Comparison of ENCODE assay signal across 16 cellular contexts in the genomic region with DNA sequence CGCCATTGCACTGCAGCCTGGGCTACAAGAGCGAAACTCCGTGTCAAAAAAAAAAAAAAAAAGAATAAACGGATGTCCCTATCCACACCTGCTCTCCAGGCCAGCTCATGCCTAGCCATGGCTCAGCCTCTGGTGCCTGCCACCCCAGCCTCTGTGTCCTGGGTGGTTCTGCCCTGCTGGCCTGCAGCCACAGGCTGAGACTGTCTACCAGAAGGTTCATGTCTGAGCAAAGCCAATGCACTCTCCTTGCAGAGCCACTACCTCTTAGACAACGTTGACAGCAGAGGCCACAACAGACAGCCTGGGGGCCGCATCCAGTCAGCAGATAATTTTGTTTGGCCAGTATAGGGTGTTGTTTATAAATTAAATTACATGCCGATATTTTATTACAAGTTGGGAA.
DNase-seq lines count a peak whose midpoint lies in the region; ATAC-seq and TF ChIP-seq lines count a peak whose summit lies in the region.
"Had no signal": no experiment of that assay in that cellular context is flagged by ENCODE, and none has a peak within 500 bp of the region (broad histone marks: within the 10 kb centered on the region; RNA-seq: fewer than 3 reads in every experiment).

No MANE protein-coding gene starts in this region.

- no peaks in the 10 kb centered on the region for H3K4me1 Mint-ChIP-seq in activated CD8-positive, alpha-beta T cell treated with anti-CD3 and anti-CD28 coated beads, Interleukin-2, amount 10 ng/mL, durations not matched to agents 7 days and 5 days (ENCODE audit: low read depth)
- H3K4me1 Mint-ChIP-seq in activated CD8-positive, alpha-beta T cell treated with anti-CD3 and anti-CD28 coated beads for 36 hours (ENCODE audit: low read depth) = no peaks in the 10 kb centered on the region
- H3K4me1 Mint-ChIP-seq in osteocyte (ENCODE audit: unreplicated experiment) = peaks cover 38% of the 10 kb centered on the region
- no peaks in the 10 kb centered on the region for H3K4me1 Mint-ChIP-seq in activated T-cell treated with anti-CD3 and anti-CD28 coated beads, Interleukin-2, amount 50 U/mL, for 4 hours (ENCODE audit: low read depth)
- no peaks in the 10 kb centered on the region for H3K4me1 Mint-ChIP-seq in natural killer cell treated with Interleukin-12 subunit alpha and Interleukin-12 subunit beta and Interleukin-15 and Interleukin-18, amount 100 ng/mL, for 72 hours (ENCODE audit: low read depth in 2 of 2)
- H3K4me1 Mint-ChIP-seq: B cell; CD4-positive, CD25-positive, alpha-beta regulatory T cell had no signal

- intact Hi-C loops in activated CD8-positive, alpha-beta T cell treated with anti-CD3 and anti-CD28 coated beads for 36 hours (cut with micrococcal nuclease) = no loop called here

- no peaks in the 10 kb centered on the region for H3K27me3 Mint-ChIP-seq in activated CD8-positive, alpha-beta T cell treated with anti-CD3 and anti-CD28 coated beads, Interleukin-2, amount 10 ng/mL, durations not matched to agents 7 days and 5 days (ENCODE audit: low read depth)
- no peaks in the 10 kb centered on the region for H3K27me3 Mint-ChIP-seq in activated CD8-positive, alpha-beta T cell treated with anti-CD3 and anti-CD28 coated beads for 36 hours
- H3K27me3 Mint-ChIP-seq in osteocyte (ENCODE audit: unreplicated experiment) = no peaks in the 10 kb centered on the region
- H3K27me3 Mint-ChIP-seq in activated T-cell treated with anti-CD3 and anti-CD28 coated beads, Interleukin-2, amount 50 U/mL, for 4 hours (ENCODE audit: low read depth) = no peaks in the 10 kb centered on the region
- H3K27me3 Mint-ChIP-seq in natural killer cell treated with Interleukin-12 subunit alpha and Interleukin-12 subunit beta and Interleukin-15 and Interleukin-18, amount 100 ng/mL, for 72 hours = no peaks in the 10 kb centered on the region

- in situ Hi-C loops in GM13976 (cut with MboI; ENCODE audit: low sequenced_read_pairs, unreplicated experiment) = no loop called here

- POLR2A ChIA-PET in activated CD8-positive, alpha-beta T cell treated with anti-CD3 and anti-CD28 coated beads, Interleukin-2, amount 10 ng/mL, durations not matched to agents 7 days and 5 days (lab: Charles Lee) = no interaction called here
- POLR2A ChIA-PET in activated CD8-positive, alpha-beta T cell treated with anti-CD3 and anti-CD28 coated beads for 36 hours (lab: Charles Lee) = no interaction called here

- H3K9me3 Mint-ChIP-seq in activated CD8-positive, alpha-beta T cell treated with anti-CD3 and anti-CD28 coated beads, Interleukin-2, amount 10 ng/mL, durations not matched to agents 7 days and 5 days (ENCODE audit: insufficient read depth) = no peaks in the 10 kb centered on the region
- no peaks in the 10 kb centered on the region for H3K9me3 Mint-ChIP-seq in activated CD8-positive, alpha-beta T cell treated with anti-CD3 and anti-CD28 coated beads for 36 hours
- no peaks in the 10 kb centered on the region for H3K9me3 Mint-ChIP-seq in osteocyte (ENCODE audit: unreplicated experiment)
- H3K9me3 Mint-ChIP-seq in activated T-cell treated with anti-CD3 and anti-CD28 coated beads, Interleukin-2, amount 50 U/mL, for 4 hours = no peaks in the 10 kb centered on the region
- H3K9me3 Mint-ChIP-seq in natural killer cell treated with Interleukin-12 subunit alpha and Interleukin-12 subunit beta and Interleukin-15 and Interleukin-18, amount 100 ng/mL, for 72 hours = no peaks in the 10 kb centered on the region
- H3K9me3 Mint-ChIP-seq: CD8-positive, alpha-beta T cell; GM23338; H9 had no signal

- peak; percentile 4 for DNase-seq in activated CD8-positive, alpha-beta T cell treated with anti-CD3 and anti-CD28 coated beads, Interleukin-2, amount 10 ng/mL, durations not matched to agents 7 days and 5 days
- no peak for DNase-seq in activated CD8-positive, alpha-beta T cell treated with anti-CD3 and anti-CD28 coated beads for 36 hours
- peak; percentile 2 for DNase-seq in GM13976 (ENCODE audit: low spot score)
- DNase-seq in ecto neural progenitor cell (ENCODE audit: low spot score) = peak; percentile 16
- DNase-seq in osteocyte (ENCODE audit: extremely low spot score, unreplicated experiment) = peak; percentile 48
- DNase-seq in activated T-cell treated with anti-CD3 and anti-CD28 coated beads, Interleukin-2, amount 50 U/mL, for 4 hours = no peak
- DNase-seq in natural killer cell treated with Interleukin-12 subunit alpha and Interleukin-12 subunit beta and Interleukin-15 and Interleukin-18, amount 100 ng/mL, for 72 hours (ENCODE audit: low spot score) = no peak
- DNase-seq: Caco-2; CD4-positive, CD25-positive, alpha-beta regulatory T cell; CD8-positive, alpha-beta T cell; DMS153; DND-41; H9 had no signal

- no peak overlapping the region for H3K4me3 Mint-ChIP-seq in activated CD8-positive, alpha-beta T cell treated with anti-CD3 and anti-CD28 coated beads, Interleukin-2, amount 10 ng/mL, durations not matched to agents 7 days and 5 days
- H3K4me3 Mint-ChIP-seq in activated CD8-positive, alpha-beta T cell treated with anti-CD3 and anti-CD28 coated beads for 36 hours = no peak overlapping the region
- H3K4me3 Mint-ChIP-seq in osteocyte (ENCODE audit: unreplicated experiment) = no peak overlapping the region
- no peak overlapping the region for H3K4me3 Mint-ChIP-seq in activated T-cell treated with anti-CD3 and anti-CD28 coated beads, Interleukin-2, amount 50 U/mL, for 4 hours
- no peak overlapping the region for H3K4me3 Mint-ChIP-seq in natural killer cell treated with Interleukin-12 subunit alpha and Interleukin-12 subunit beta and Interleukin-15 and Interleukin-18, amount 100 ng/mL, for 72 hours
- H3K4me3 Mint-ChIP-seq: B cell; CD4-positive, CD25-positive, alpha-beta regulatory T cell; CD8-positive, alpha-beta T cell; GM23338; H9 had no signal

- no peaks in the 10 kb centered on the region for H3K36me3 Mint-ChIP-seq in activated CD8-positive, alpha-beta T cell treated with anti-CD3 and anti-CD28 coated beads, Interleukin-2, amount 10 ng/mL, durations not matched to agents 7 days and 5 days (ENCODE audit: low read depth)
- no peaks in the 10 kb centered on the region for H3K36me3 Mint-ChIP-seq in activated CD8-positive, alpha-beta T cell treated with anti-CD3 and anti-CD28 coated beads for 36 hours (ENCODE audit: low read depth)
- H3K36me3 Mint-ChIP-seq in osteocyte (ENCODE audit: unreplicated experiment) = no peaks in the 10 kb centered on the region
- H3K36me3 Mint-ChIP-seq in activated T-cell treated with anti-CD3 and anti-CD28 coated beads, Interleukin-2, amount 50 U/mL, for 4 hours (ENCODE audit: insufficient read depth) = no peaks in the 10 kb centered on the region
- H3K36me3 Mint-ChIP-seq in natural killer cell treated with Interleukin-12 subunit alpha and Interleukin-12 subunit beta and Interleukin-15 and Interleukin-18, amount 100 ng/mL, for 72 hours = no peaks in the 10 kb centered on the region
- H3K36me3 Mint-ChIP-seq: CD4-positive, CD25-positive, alpha-beta regulatory T cell; CD8-positive, alpha-beta T cell had no signal

- no peak for ATAC-seq in activated CD8-positive, alpha-beta T cell treated with anti-CD3 and anti-CD28 coated beads, Interleukin-2, amount 10 ng/mL, durations not matched to agents 7 days and 5 days
- ATAC-seq in activated CD8-positive, alpha-beta T cell treated with anti-CD3 and anti-CD28 coated beads for 36 hours = no peak
- no peak for ATAC-seq in activated T-cell treated with anti-CD3 and anti-CD28 coated beads, Interleukin-2, amount 50 U/mL, for 4 hours
- no peak for ATAC-seq in natural killer cell treated with Interleukin-12 subunit alpha and Interleukin-12 subunit beta and Interleukin-15 and Interleukin-18, amount 100 ng/mL, for 72 hours
- ATAC-seq: CD8-positive, alpha-beta T cell; GM23338; HCT116 had no signal

- CTCF ChIA-PET in activated CD8-positive, alpha-beta T cell treated with anti-CD3 and anti-CD28 coated beads, Interleukin-2, amount 10 ng/mL, durations not matched to agents 7 days and 5 days (lab: Charles Lee) = no interaction called here
- CTCF ChIA-PET in activated CD8-positive, alpha-beta T cell treated with anti-CD3 and anti-CD28 coated beads for 36 hours (lab: Charles Lee) = no interaction called here

- no peak overlapping the region for H3K27ac Mint-ChIP-seq in activated CD8-positive, alpha-beta T cell treated with anti-CD3 and anti-CD28 coated beads, Interleukin-2, amount 10 ng/mL, durations not matched to agents 7 days and 5 days
- no peak overlapping the region for H3K27ac Mint-ChIP-seq in activated CD8-positive, alpha-beta T cell treated with anti-CD3 and anti-CD28 coated beads for 36 hours
- no peak overlapping the region for H3K27ac Mint-ChIP-seq in osteocyte (ENCODE audit: unreplicated experiment)
- H3K27ac Mint-ChIP-seq in natural killer cell treated with Interleukin-12 subunit alpha and Interleukin-12 subunit beta and Interleukin-15 and Interleukin-18, amount 100 ng/mL, for 72 hours = no peak overlapping the region
- H3K27ac Mint-ChIP-seq: B cell; CD4-positive, CD25-positive, alpha-beta regulatory T cell; CD8-positive, alpha-beta T cell; GM23338; H9 had no signal

- TF ChIP-seq CTCF in activated CD8-positive, alpha-beta T cell treated with anti-CD3 and anti-CD28 coated beads for 36 hours (IDR thresholded peaks at IDR 0.05) = no peak
- no peak for TF ChIP-seq CTCF in GM13976 (IDR thresholded peaks at IDR 0.05; ENCODE audit: borderline replicate concordance, control extremely low read depth, extremely low read depth, insufficient read depth, missing control alignments)
- TF ChIP-seq CTCF in osteocyte (IDR thresholded peaks at IDR 0.05) = no peak

Comparison
In these comparisons a context has a peak if more than half of its experiments do, and no peak if none do; other contexts are left out.
1. DNase-seq: peak in activated CD8-positive, alpha-beta T cell treated with anti-CD3 and anti-CD28 coated beads, Interleukin-2, amount 10 ng/mL, durations not matched to agents 7 days and 5 days (single experiment), GM13976 (single experiment), ecto neural progenitor cell (single experiment) and osteocyte (single experiment); none in activated CD8-positive, alpha-beta T cell treated with anti-CD3 and anti-CD28 coated beads for 36 hours (single experiment), activated T-cell treated with anti-CD3 and anti-CD28 coated beads, Interleukin-2, amount 50 U/mL, for 4 hours (single experiment) and natural killer cell treated with Interleukin-12 subunit alpha and Interleukin-12 subunit beta and Interleukin-15 and Interleukin-18, amount 100 ng/mL, for 72 hours (single experiment).